In the genomic region with DNA sequence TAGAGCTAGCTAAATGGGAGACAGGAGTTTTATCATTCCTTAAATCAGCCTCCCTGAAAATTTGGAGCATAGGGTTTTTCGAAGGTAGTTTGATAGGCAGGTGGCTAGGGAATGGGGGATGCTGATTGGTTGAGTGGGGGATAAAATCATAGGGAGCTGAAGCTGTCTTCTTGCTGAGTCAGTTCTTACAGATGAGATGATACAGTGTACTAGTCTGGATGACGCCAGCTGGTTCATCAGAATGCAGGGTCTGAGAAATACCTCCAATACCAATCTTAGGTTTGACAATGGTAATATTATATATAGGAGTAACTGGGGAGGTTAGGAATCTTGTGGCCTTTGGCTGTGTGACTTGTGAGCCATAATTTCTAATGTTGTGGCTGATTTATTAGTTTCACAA, we compare ENCODE assay signal across 6 cellular contexts.
"Had no signal": no experiment of that assay in that cellular context is flagged by ENCODE, and none has a peak within 500 bp of the region (broad histone marks: within the 10 kb centered on the region; RNA-seq: fewer than 3 reads in every experiment).

No MANE protein-coding gene starts in this region.

- H3K27ac ChIP-seq: GM23248, HL-60, KMS-11 had no signal

- H3K9ac ChIP-seq: GM23248, KMS-11 had no signal

- DNase-seq: GM23248, H9, HCEC 1CT, KBM-7 had no signal

- H3K9me3 Mint-ChIP-seq: H9 had no signal

- H3K4me1 Mint-ChIP-seq: H9 had no signal

- H3K4me2 ChIP-seq: KMS-11 had no signal

- H2AFZ ChIP-seq: GM23248 had no signal

- H3K27ac Mint-ChIP-seq: H9 had no signal

- H3K4me3 Mint-ChIP-seq: H9 had no signal

- H3K4me3 ChIP-seq: GM23248 had no signal
